Comparison of ENCODE assay signal across 17 cellular contexts in genomic region chr1:85268801-85269585, GRCh38. TPM values are rescaled to one million over a fixed set of nuclear protein-coding genes. Genes with fewer than 3 reads are reported as not detected.
A peak's percentile ranks its signal among the peaks of the same experiment; 100 is the strongest.
DNase-seq lines count a peak whose midpoint lies in the region; ATAC-seq lines count a peak whose summit lies in the region.
"Had no signal": no experiment of that assay in that cellular context is flagged by ENCODE, and none has a peak within 500 bp of the region (broad histone marks: within the 10 kb centered on the region; RNA-seq: fewer than 3 reads in every experiment).

No MANE protein-coding gene starts in this region.

- H3K27ac Mint-ChIP-seq in activated naive CD4-positive, alpha-beta T cell treated with anti-CD3 and anti-CD28 coated beads for 36 hours: peak overlapping the region; percentile 21
- peak overlapping the region; percentile 24 for H3K27ac Mint-ChIP-seq in T-helper 17 cell
- peak overlapping the region; percentile 35 for H3K27ac Mint-ChIP-seq in stimulated activated effector memory CD8-positive, alpha-beta T cell treated with anti-CD3 and anti-CD28 coated beads, Interleukin-12 subunit alpha, Interleukin-12 subunit beta, amount 100 ng/mL, for 72 hours
- H3K27ac Mint-ChIP-seq in effector memory CD8-positive, alpha-beta T cell: peak overlapping the region in 1 of 2 donors; percentile 50

- WGBS in neuronal stem cell (ENCODE audit: extremely low coverage in 2 of 2, insufficient read length in 2 of 2, insufficient replicate concordance in 1 of 2), 2 donors: no CpG with 5 or more reads among the region's 5 CpGs

- no peak overlapping the region for H4K91ac ChIP-seq in neuronal stem cell (ENCODE audit: low read depth, low read length, poor library complexity)

- H3K18ac ChIP-seq in neuronal stem cell (ENCODE audit: low read length): no peak overlapping the region

- no peak overlapping the region for H3K9ac ChIP-seq in neuronal stem cell (ENCODE audit: low read depth, low read length, poor library complexity)

- H3K4me2 ChIP-seq in neuronal stem cell (ENCODE audit: insufficient read depth, low read length, poor library complexity, severe bottlenecking): no peak overlapping the region

- H3K9me3 ChIP-seq in T-helper 17 cell (ENCODE audit: control insufficient read depth, low read length, poor library complexity, severe bottlenecking) (no peaks in the 10 kb centered on the region), neuronal stem cell (replicated peaks in 1 of 2; ENCODE audit: control insufficient read depth in 2 of 2, insufficient read depth in 1 of 2, low read depth in 1 of 2, low read length in 2 of 2) (no peaks in the 10 kb centered on the region)

- H3K4me3 ChIP-seq in neuronal stem cell (ENCODE audit: low read length in 2 of 2): no peak overlapping the region

- peaks cover 8 to 80% of the 10 kb centered on the region in 2 donors for H3K36me3 ChIP-seq in neuronal stem cell (replicated peaks in 1 of 2; ENCODE audit: control insufficient read depth in 2 of 2, insufficient read depth in 2 of 2, low read length in 2 of 2)

- H2AK5ac ChIP-seq in neuronal stem cell (ENCODE audit: low read depth, low read length): no peak overlapping the region

- H3K4me1 ChIP-seq in neuronal stem cell (ENCODE audit: control insufficient read depth in 2 of 2, insufficient read depth in 1 of 2, low read depth in 1 of 2, low read length in 2 of 2): no peaks in the 10 kb centered on the region

- no peak overlapping the region for H2BK15ac ChIP-seq in neuronal stem cell (ENCODE audit: low read length)

- H2BK5ac ChIP-seq in neuronal stem cell (ENCODE audit: low read length): no peak overlapping the region

- H3K4ac ChIP-seq in neuronal stem cell (ENCODE audit: low read length): no peak overlapping the region

- H3K23ac ChIP-seq in neuronal stem cell (ENCODE audit: low read depth, low read length, poor library complexity): no peak overlapping the region

- H3K27ac ChIP-seq in neuronal stem cell (replicated peaks; ENCODE audit: low read length): no peak overlapping the region

- CTCF ChIA-PET in activated naive CD4-positive, alpha-beta T cell treated with anti-CD3 and anti-CD28 coated beads for 36 hours (lab: Charles Lee): interaction anchor here (0.8 to 3.4 kb wide), 3 partner anchors 10 to 12 kb away, joined by 3 to 22 read pairs (median 4); partner anchors contain the start of gene C1orf52

- H3K36me3 Mint-ChIP-seq in activated naive CD4-positive, alpha-beta T cell treated with anti-CD3 and anti-CD28 coated beads for 36 hours (ENCODE audit: low read depth): peaks cover 29% of the 10 kb centered on the region
- peaks cover 7% of the 10 kb centered on the region for H3K36me3 Mint-ChIP-seq in T-helper 17 cell (ENCODE audit: low read depth)
- peaks cover 100% of the 10 kb centered on the region for H3K36me3 Mint-ChIP-seq in stimulated activated effector memory CD8-positive, alpha-beta T cell treated with anti-CD3 and anti-CD28 coated beads, Interleukin-12 subunit alpha, Interleukin-12 subunit beta, amount 100 ng/mL, for 72 hours
- peaks cover 71% of the 10 kb centered on the region for H3K36me3 Mint-ChIP-seq in effector memory CD8-positive, alpha-beta T cell (ENCODE audit: insufficient read depth)

- H3K27me3 Mint-ChIP-seq in activated naive CD4-positive, alpha-beta T cell treated with anti-CD3 and anti-CD28 coated beads for 36 hours (ENCODE audit: low read depth): no peaks in the 10 kb centered on the region
- H3K27me3 Mint-ChIP-seq in T-helper 17 cell: no peaks in the 10 kb centered on the region
- no peaks in the 10 kb centered on the region for H3K27me3 Mint-ChIP-seq in effector memory CD8-positive, alpha-beta T cell

- H3K4me3 Mint-ChIP-seq in activated naive CD4-positive, alpha-beta T cell treated with anti-CD3 and anti-CD28 coated beads for 36 hours: no peak overlapping the region
- H3K4me3 Mint-ChIP-seq in T-helper 17 cell: no peak overlapping the region
- H3K4me3 Mint-ChIP-seq in stimulated activated effector memory CD8-positive, alpha-beta T cell treated with anti-CD3 and anti-CD28 coated beads, Interleukin-12 subunit alpha, Interleukin-12 subunit beta, amount 100 ng/mL, for 72 hours: no peak overlapping the region
- no peak overlapping the region for H3K4me3 Mint-ChIP-seq in effector memory CD8-positive, alpha-beta T cell

- no peak for DNase-seq in activated naive CD4-positive, alpha-beta T cell treated with anti-CD3 and anti-CD28 coated beads for 36 hours
- DNase-seq in activated naive CD4-positive, alpha-beta T cell treated with anti-CD3 and anti-CD28 coated beads, Interleukin-2, amount 50 U/mL, for 16 hours: no peak
- no peak for DNase-seq in T-helper 17 cell
- DNase-seq in left lobe of liver (ENCODE audit: low spot score): peak; percentile 53
- no peak for DNase-seq in stimulated activated effector memory CD8-positive, alpha-beta T cell treated with anti-CD3 and anti-CD28 coated beads, Interleukin-12 subunit alpha, Interleukin-12 subunit beta, amount 100 ng/mL, for 72 hours (ENCODE audit: low spot score in 2 of 2)
- no peak for DNase-seq in neuronal stem cell (ENCODE audit: low spot score)
- no peak for DNase-seq in effector memory CD8-positive, alpha-beta T cell
- DNase-seq: DND-41; GDM1; MM.1S; NCI-H1105; NCI-H1694 treated with DMSO at 0.1 percent for 48 hours; NCI-H345; NCI-H526 treated with DMSO at 0.1 percent for 48 hours; NK-92 treated with Interleukin-12 subunit alpha and Interleukin-12 subunit beta, amount 100 ng/mL, for 24 hours; PC-3 had no signal

- no peaks in the 10 kb centered on the region for H3K79me1 ChIP-seq in neuronal stem cell (ENCODE audit: low read depth, low read length)

- H4K8ac ChIP-seq in neuronal stem cell (ENCODE audit: low read depth, low read length): no peak overlapping the region

- ATAC-seq in T-helper 17 cell: no peak
- ATAC-seq in left lobe of liver: peak; percentile 79
- no peak for ATAC-seq in stimulated activated effector memory CD8-positive, alpha-beta T cell treated with anti-CD3 and anti-CD28 coated beads, Interleukin-12 subunit alpha, Interleukin-12 subunit beta, amount 100 ng/mL, for 72 hours
- ATAC-seq in effector memory CD8-positive, alpha-beta T cell (replicated peaks): no peak
- no peak for ATAC-seq in HG02981 (IDR thresholded peaks at IDR 0.05; ENCODE audit: unreplicated experiment)
- ATAC-seq: PC-3 had no signal

- no peak overlapping the region for H2BK12ac ChIP-seq in neuronal stem cell (ENCODE audit: low read length)

- H3K27me3 ChIP-seq in neuronal stem cell (ENCODE audit: control insufficient read depth in 3 of 3, insufficient read depth in 3 of 3, low read depth in 1 of 3, low read length in 3 of 3): no peaks in the 10 kb centered on the region

- intact Hi-C loops in activated naive CD4-positive, alpha-beta T cell treated with anti-CD3 and anti-CD28 coated beads for 36 hours (cut with micrococcal nuclease): no loop called here

- H2BK120ac ChIP-seq in neuronal stem cell (ENCODE audit: low read depth, low read length): no peak overlapping the region

- H3K4me1 Mint-ChIP-seq in activated naive CD4-positive, alpha-beta T cell treated with anti-CD3 and anti-CD28 coated beads for 36 hours (ENCODE audit: low read depth): peaks cover 30% of the 10 kb centered on the region
- H3K4me1 Mint-ChIP-seq in T-helper 17 cell: peaks cover 34% of the 10 kb centered on the region
- H3K4me1 Mint-ChIP-seq in stimulated activated effector memory CD8-positive, alpha-beta T cell treated with anti-CD3 and anti-CD28 coated beads, Interleukin-12 subunit alpha, Interleukin-12 subunit beta, amount 100 ng/mL, for 72 hours: peaks cover 36% of the 10 kb centered on the region
- H3K4me1 Mint-ChIP-seq in effector memory CD8-positive, alpha-beta T cell (ENCODE audit: low read depth in 2 of 2): peaks cover 21 to 29% of the 10 kb centered on the region in 2 donors

- no peak overlapping the region for H2AFZ ChIP-seq in neuronal stem cell (ENCODE audit: low read length)

- H3K14ac ChIP-seq in neuronal stem cell (ENCODE audit: low read length): no peak overlapping the region

- H3K9me3 Mint-ChIP-seq in activated naive CD4-positive, alpha-beta T cell treated with anti-CD3 and anti-CD28 coated beads for 36 hours: no peaks in the 10 kb centered on the region
- no peaks in the 10 kb centered on the region for H3K9me3 Mint-ChIP-seq in stimulated activated effector memory CD8-positive, alpha-beta T cell treated with anti-CD3 and anti-CD28 coated beads, Interleukin-12 subunit alpha, Interleukin-12 subunit beta, amount 100 ng/mL, for 72 hours
- no peaks in the 10 kb centered on the region for H3K9me3 Mint-ChIP-seq in effector memory CD8-positive, alpha-beta T cell

RNA-seq across cellular contexts. Expression of gene BCL10, which starts 7.4 kb away (rescaled TPM):
- total RNA-seq in activated naive CD4-positive, alpha-beta T cell treated with anti-CD3 and anti-CD28 coated beads for 36 hours: 10 to 100 TPM; 13.8 to 17.7 TPM
- total RNA-seq in T-helper 17 cell (10 to 100 TPM; 49.8 to 51.9 TPM), left lobe of liver (6.8 TPM)
- 8.7 TPM for polyA plus RNA-seq in neuronal stem cell (2013, experiment 1 of 2)
- polyA plus RNA-seq in neuronal stem cell (2013, experiment 2 of 2): 8.7 TPM

RNA-seq across cellular contexts. Expression of gene C1orf52, which starts 9.5 kb away (rescaled TPM):
- total RNA-seq in activated naive CD4-positive, alpha-beta T cell treated with anti-CD3 and anti-CD28 coated beads for 36 hours: 10 to 100 TPM; 28.3 to 29.5 TPM
- total RNA-seq in T-helper 17 cell (10 to 100 TPM; 51.5 to 51.7 TPM), left lobe of liver (8.2 TPM)
- polyA plus RNA-seq in neuronal stem cell (2013, experiment 1 of 2): 34.5 TPM
- polyA plus RNA-seq in neuronal stem cell (2013, experiment 2 of 2): 35.0 TPM
